Comparison of ENCODE assay signal across 1 cellular context in the genomic region with DNA sequence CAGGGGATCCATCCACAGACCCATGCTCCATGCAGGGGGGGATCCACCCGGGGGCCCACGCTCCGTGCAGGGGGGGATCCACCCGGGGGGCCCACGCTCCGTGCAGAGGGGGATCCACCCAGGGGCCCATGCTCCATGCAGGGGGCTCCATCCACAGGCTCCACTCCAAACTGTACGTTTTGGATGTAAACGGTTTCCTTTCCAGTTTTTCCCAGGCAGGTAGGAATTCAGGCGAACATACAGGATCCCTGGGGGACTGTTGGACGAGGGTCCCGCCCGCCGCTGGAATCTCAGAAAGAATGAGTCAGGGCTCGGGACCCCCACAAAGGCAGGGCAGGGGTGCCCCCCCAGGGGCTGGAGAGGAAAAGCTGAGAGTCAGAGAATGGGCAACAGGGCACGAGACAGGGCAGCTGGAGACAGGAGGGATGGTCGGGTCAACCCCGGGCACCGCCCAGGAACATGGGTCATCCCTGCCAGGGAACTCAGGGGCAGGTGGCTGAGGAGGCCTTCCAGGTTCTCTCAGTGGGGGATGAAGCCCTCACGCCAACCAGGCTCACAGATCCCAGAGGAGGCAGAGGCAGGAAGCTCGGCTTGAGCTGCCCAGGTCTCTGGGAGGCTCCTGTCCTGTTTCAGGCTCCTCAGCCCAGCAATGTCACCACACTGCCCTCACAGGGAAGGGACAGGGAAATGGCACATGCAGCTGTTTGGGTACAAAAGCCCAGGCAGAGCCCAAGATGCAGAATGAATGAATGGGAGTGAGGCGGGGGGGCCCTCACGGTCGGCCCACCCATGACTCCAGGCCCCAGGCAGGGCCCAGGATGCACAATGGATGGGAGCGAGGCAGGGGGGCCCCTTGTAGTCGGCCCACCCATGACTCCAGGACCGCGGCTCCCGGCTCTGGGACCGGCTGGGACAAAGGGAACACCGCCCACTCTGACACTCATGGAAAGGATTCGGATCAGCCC.
TF ChIP-seq lines count a peak whose summit lies in the region.

No MANE protein-coding gene starts in this region.

TF ChIP-seq in H1, 55 proteins besides CTCF, POLR2A, EP300 and RAD21:
- TF ChIP-seq PHF8 (conservative IDR thresholded peaks at IDR 0.05; ENCODE audit: low read depth, low read length) (no peak), HDAC6 (IDR thresholded peaks at IDR 0.05; ENCODE audit: low read depth, low read length) (no peak), RFX5 (IDR thresholded peaks at IDR 0.05; ENCODE audit: borderline replicate concordance, low read depth, low read length) (no peak), TEAD4 (IDR thresholded peaks at IDR 0.05; ENCODE audit: low read depth, low read length) (no peak), TAF1 (IDR thresholded peaks at IDR 0.05; ENCODE audit: low read depth, low read length) (no peak), KDM1A (IDR thresholded peaks at IDR 0.05; ENCODE audit: borderline replicate concordance, low read length) (no peak), JUND (IDR thresholded peaks at IDR 0.05; ENCODE audit: low read length) (no peak), FOSL1 (IDR thresholded peaks at IDR 0.05; ENCODE audit: insufficient read depth, low read depth, low read length) (no peak), GABPA (IDR thresholded peaks at IDR 0.05; ENCODE audit: borderline replicate concordance, insufficient read depth, low read length) (no peak), CHD2 (IDR thresholded peaks at IDR 0.05; ENCODE audit: low read length) (no peak), HDAC2 (IDR thresholded peaks at IDR 0.05; ENCODE audit: borderline replicate concordance in 1 of 2, low read depth in 2 of 2, low read length in 2 of 2) (no peak), SUZ12 (IDR thresholded peaks at IDR 0.05; ENCODE audit: low read length) (no peak), BACH1 (IDR thresholded peaks at IDR 0.05; ENCODE audit: low read length) (no peak), YY1 (IDR thresholded peaks at IDR 0.05; ENCODE audit: low read depth, low read length) (no peak), POU5F1 (IDR thresholded peaks at IDR 0.05; ENCODE audit: low read depth, low read length) (no peak), BRCA1 (IDR thresholded peaks at IDR 0.05; ENCODE audit: low read depth, low read length) (no peak)
- TF ChIP-seq, protein P1, sequence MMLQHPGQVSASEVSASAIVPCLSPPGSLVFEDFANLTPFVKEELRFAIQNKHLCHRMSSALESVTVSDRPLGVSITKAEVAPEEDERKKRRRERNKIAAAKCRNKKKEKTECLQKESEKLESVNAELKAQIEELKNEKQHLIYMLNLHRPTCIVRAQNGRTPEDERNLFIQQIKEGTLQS (IDR thresholded peaks at IDR 0.05; ENCODE audit: insufficient read depth, low read depth, low read length) = no peak
- TF ChIP-seq, protein P2, sequence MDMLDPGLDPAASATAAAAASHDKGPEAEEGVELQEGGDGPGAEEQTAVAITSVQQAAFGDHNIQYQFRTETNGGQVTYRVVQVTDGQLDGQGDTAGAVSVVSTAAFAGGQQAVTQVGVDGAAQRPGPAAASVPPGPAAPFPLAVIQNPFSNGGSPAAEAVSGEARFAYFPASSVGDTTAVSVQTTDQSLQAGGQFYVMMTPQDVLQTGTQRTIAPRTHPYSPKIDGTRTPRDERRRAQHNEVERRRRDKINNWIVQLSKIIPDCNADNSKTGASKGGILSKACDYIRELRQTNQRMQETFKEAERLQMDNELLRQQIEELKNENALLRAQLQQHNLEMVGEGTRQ (IDR thresholded peaks at IDR 0.05; ENCODE audit: low read length) = no peak
